ENCODE assay signal across 1 cellular context in the genomic region with DNA sequence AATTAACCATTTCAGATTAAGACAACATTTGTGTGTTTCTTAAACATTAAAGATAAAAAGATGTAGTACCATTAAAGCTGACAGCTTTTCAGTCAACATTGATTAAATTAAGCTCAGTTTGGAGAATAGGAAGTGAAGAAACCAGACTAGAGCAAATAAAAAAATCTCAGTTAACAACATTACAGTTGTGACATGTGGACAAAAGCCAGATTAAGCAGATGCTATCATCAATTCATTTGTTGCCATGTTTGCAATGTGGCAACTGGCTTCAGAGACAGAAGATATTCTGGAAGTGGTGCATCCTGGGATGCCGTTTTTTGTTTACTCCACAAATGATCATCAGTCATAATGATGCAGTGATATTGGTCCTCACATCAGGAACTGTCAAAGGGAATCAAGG.
TF ChIP-seq lines count a peak whose summit lies in the region.

No MANE protein-coding gene starts in this region.

TF ChIP-seq in liver, 16 proteins besides CTCF, POLR2A, EP300 and RAD21 (continued from another document):
- TF ChIP-seq, protein P1, sequence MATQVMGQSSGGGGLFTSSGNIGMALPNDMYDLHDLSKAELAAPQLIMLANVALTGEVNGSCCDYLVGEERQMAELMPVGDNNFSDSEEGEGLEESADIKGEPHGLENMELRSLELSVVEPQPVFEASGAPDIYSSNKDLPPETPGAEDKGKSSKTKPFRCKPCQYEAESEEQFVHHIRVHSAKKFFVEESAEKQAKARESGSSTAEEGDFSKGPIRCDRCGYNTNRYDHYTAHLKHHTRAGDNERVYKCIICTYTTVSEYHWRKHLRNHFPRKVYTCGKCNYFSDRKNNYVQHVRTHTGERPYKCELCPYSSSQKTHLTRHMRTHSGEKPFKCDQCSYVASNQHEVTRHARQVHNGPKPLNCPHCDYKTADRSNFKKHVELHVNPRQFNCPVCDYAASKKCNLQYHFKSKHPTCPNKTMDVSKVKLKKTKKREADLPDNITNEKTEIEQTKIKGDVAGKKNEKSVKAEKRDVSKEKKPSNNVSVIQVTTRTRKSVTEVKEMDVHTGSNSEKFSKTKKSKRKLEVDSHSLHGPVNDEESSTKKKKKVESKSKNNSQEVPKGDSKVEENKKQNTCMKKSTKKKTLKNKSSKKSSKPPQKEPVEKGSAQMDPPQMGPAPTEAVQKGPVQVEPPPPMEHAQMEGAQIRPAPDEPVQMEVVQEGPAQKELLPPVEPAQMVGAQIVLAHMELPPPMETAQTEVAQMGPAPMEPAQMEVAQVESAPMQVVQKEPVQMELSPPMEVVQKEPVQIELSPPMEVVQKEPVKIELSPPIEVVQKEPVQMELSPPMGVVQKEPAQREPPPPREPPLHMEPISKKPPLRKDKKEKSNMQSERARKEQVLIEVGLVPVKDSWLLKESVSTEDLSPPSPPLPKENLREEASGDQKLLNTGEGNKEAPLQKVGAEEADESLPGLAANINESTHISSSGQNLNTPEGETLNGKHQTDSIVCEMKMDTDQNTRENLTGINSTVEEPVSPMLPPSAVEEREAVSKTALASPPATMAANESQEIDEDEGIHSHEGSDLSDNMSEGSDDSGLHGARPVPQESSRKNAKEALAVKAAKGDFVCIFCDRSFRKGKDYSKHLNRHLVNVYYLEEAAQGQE (IDR thresholded peaks at IDR 0.05): no peak
